10 cellular contexts compared by ENCODE assay signal in the genomic region with DNA sequence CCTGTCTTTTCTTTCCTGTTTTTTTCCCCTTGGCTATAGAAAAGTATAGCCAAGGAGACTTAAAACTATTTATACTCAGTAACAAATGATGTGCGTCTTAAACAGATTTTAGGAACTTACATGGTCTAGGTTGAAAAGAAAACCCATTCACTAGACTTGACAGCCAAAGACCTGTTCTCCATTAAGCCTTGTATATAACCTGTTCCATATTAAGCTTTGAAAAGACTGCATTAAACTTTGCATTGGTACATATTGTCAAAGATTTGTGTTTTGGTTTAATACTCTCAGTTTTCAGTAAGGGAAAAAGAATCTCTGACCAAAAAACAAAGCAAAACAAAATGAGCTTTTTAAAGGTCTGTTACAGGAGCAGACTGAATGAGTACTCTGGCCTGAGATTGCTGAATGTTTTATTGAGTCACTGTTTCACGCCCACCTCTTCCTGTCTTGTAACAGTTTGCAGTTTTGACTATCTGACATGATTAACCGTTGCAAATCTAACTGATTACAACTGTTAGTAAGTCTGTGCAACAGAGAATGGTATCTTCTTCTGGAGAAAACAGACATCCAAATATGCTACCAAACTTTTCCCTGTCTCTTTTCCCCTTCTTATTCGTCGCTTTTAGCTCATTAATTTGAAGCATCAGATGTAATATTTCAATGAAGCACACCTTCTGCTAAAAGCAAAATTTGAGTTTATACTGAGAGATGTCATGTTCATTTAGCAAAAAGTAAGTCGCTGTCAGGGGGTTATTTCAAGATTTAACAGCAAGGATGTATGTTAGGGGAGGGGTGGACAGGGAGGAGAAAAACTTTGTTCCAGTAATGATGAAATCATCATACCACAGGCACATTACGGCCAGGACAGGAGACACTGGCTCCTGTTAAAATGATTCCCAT. TPM values are rescaled to one million over a fixed set of nuclear protein-coding genes. Genes with fewer than 3 reads are reported as not detected.
DNase-seq lines count a peak whose midpoint lies in the region; ATAC-seq and TF ChIP-seq lines count a peak whose summit lies in the region.
"Had no signal": no experiment of that assay in that cellular context is flagged by ENCODE, and none has a peak within 500 bp of the region (broad histone marks: within the 10 kb centered on the region; RNA-seq: fewer than 3 reads in every experiment).

No MANE protein-coding gene starts in this region.

- no peaks in the 10 kb centered on the region for H3K9me3 Mint-ChIP-seq in activated T-cell treated with anti-CD3 and anti-CD28 coated beads, Interleukin-2, amount 50 U/mL, for 24 hours
- H3K9me3 Mint-ChIP-seq: neural crest cell had no signal

- no peaks in the 10 kb centered on the region for H3K9me3 ChIP-seq in prostate gland

- DNase-seq in activated T-cell treated with anti-CD3 and anti-CD28 coated beads, Interleukin-2, amount 50 U/mL, for 24 hours, result no peak
- no peak for DNase-seq in activated T-cell treated with anti-CD3 and anti-CD28 coated beads, Interleukin-2, amount 50 U/mL, for 1 hour
- DNase-seq in SKM-1 (lab: John Stamatoyannopoulos, UW; ENCODE audit: unreplicated experiment) (peak; percentile 40), fibroblast of gingiva (ENCODE audit: low read depth) (peak; percentile 43), prostate gland (ENCODE audit: low spot score) (no peak), midbrain (lab: John Stamatoyannopoulos, UW) (no peak)
- peak; percentile 64 for DNase-seq in stimulated activated CD4-positive, alpha-beta T cell treated with anti-CD3 and anti-CD28 coated beads, Interleukin-4, amount 100 ng/mL, for 24 hours

- no peaks in the 10 kb centered on the region for H3K36me3 ChIP-seq in prostate gland

- H3K27me3 ChIP-seq in prostate gland (replicated peaks; ENCODE audit: insufficient read depth), result no peaks in the 10 kb centered on the region

- intact Hi-C loops in prostate gland (cut with DNase I), result no loop called here

- WGBS in prostate gland, result 44% methylated on average over 7 of the region's 7 CpGs

- no peak for TF ChIP-seq POLR2A in prostate gland (IDR thresholded peaks at IDR 0.05)

- TF ChIP-seq CTCF in prostate gland (IDR thresholded peaks at IDR 0.05), result no peak

- ATAC-seq in GM18909 (IDR thresholded peaks at IDR 0.05; ENCODE audit: poor library complexity, unreplicated experiment), result no peak

- H3K27ac Mint-ChIP-seq in activated T-cell treated with anti-CD3 and anti-CD28 coated beads, Interleukin-2, amount 50 U/mL, for 24 hours, result peak overlapping the region; percentile 96

- H3K27me3 Mint-ChIP-seq in activated T-cell treated with anti-CD3 and anti-CD28 coated beads, Interleukin-2, amount 50 U/mL, for 24 hours, result no peaks in the 10 kb centered on the region

- H3K4me1 ChIP-seq in prostate gland (replicated peaks), result no peaks in the 10 kb centered on the region

- H3K27ac ChIP-seq in prostate gland, result no peak overlapping the region
- H3K27ac ChIP-seq: C4-2B had no signal

- peaks cover 87% of the 10 kb centered on the region for H3K4me1 Mint-ChIP-seq in activated T-cell treated with anti-CD3 and anti-CD28 coated beads, Interleukin-2, amount 50 U/mL, for 24 hours (ENCODE audit: low read depth)

- H3K36me3 Mint-ChIP-seq in activated T-cell treated with anti-CD3 and anti-CD28 coated beads, Interleukin-2, amount 50 U/mL, for 24 hours (ENCODE audit: low read depth), result peaks cover 93% of the 10 kb centered on the region

- H3K4me3 Mint-ChIP-seq in activated T-cell treated with anti-CD3 and anti-CD28 coated beads, Interleukin-2, amount 50 U/mL, for 24 hours, result peak overlapping the region; percentile 69
- H3K4me3 Mint-ChIP-seq: neural crest cell had no signal

- no peak overlapping the region for H3K4me3 ChIP-seq in prostate gland

RNA-seq across cellular contexts. Expression of gene SUPT3H, which starts 59.1 kb away (rescaled TPM):
- total RNA-seq in prostate gland, result 10 to 100 TPM in 1 of 2 donors, 1 to 10 TPM in 1; 4.6 to 13.1 TPM

Comparison
In these comparisons a context has a peak if more than half of its experiments do, and no peak if none do; other contexts are left out.
1. DNase-seq: peak in SKM-1 (single experiment), fibroblast of gingiva (single experiment) and stimulated activated CD4-positive, alpha-beta T cell treated with anti-CD3 and anti-CD28 coated beads, Interleukin-4, amount 100 ng/mL, for 24 hours (single experiment); none in activated T-cell treated with anti-CD3 and anti-CD28 coated beads, Interleukin-2, amount 50 U/mL, for 24 hours (single experiment), activated T-cell treated with anti-CD3 and anti-CD28 coated beads, Interleukin-2, amount 50 U/mL, for 1 hour (single experiment), prostate gland (single experiment) and midbrain (single experiment).